ENCODE assay signal across 12 cellular contexts in the genomic region with DNA sequence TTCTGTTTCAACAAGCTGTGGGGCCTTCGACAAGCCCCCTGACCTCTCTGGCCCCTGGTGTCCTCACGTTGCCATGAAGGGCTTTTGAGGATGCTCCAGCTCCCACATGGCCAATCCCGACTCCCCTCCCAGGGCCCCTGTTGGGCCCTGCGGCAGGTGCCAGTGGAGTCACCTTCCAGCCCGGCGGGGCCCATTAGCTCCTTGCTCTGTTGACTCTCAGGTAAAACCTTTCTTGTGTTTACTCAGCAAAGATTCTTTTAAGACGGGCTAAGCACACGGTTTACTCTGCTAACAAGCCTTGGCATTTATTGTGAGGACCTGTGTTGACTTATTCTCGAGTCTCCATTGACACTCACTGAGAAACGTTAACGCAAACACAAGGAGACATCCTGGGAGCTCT. TPM values are rescaled to one million over a fixed set of nuclear protein-coding genes. Genes with fewer than 3 reads are reported as not detected.
DNase-seq lines count a peak whose midpoint lies in the region; ATAC-seq and TF ChIP-seq lines count a peak whose summit lies in the region.
"Had no signal": no experiment of that assay in that cellular context is flagged by ENCODE, and none has a peak within 500 bp of the region (broad histone marks: within the 10 kb centered on the region; RNA-seq: fewer than 3 reads in every experiment).

No MANE protein-coding gene starts in this region.

- H3K27ac Mint-ChIP-seq in central memory CD8-positive, alpha-beta T cell (ENCODE audit: low read depth): peak overlapping the region; percentile 97
- H3K27ac Mint-ChIP-seq: HFFc6 had no signal

- no peaks in the 10 kb centered on the region for H3K27me3 Mint-ChIP-seq in central memory CD8-positive, alpha-beta T cell

- TF ChIP-seq CTCF in prostate gland (IDR thresholded peaks at IDR 0.05): no peak

- WGBS in prostate gland: 37% methylated on average over 9 of the region's 11 CpGs

- H3K27me3 ChIP-seq in prostate gland (replicated peaks; ENCODE audit: insufficient read depth): no peaks in the 10 kb centered on the region
- H3K27me3 ChIP-seq: suprapubic skin had no signal

- intact Hi-C loops in prostate gland (cut with DNase I): loop anchor here (5.0 to 10.0 kb wide), 2 partner anchors 410 to 627 kb away; partner anchors contain the start of gene TLE3

- H3K4me1 ChIP-seq in prostate gland (replicated peaks): peaks cover 11% of the 10 kb centered on the region

- H3K9me3 ChIP-seq in KOPT-K1 (ENCODE audit: insufficient read depth, low read length, poor library complexity, severe bottlenecking) (no peaks in the 10 kb centered on the region), prostate gland (no peaks in the 10 kb centered on the region)
- H3K9me3 ChIP-seq: suprapubic skin had no signal

- H3K4me3 ChIP-seq in prostate gland: no peak overlapping the region
- H3K4me3 ChIP-seq: suprapubic skin had no signal

- peaks cover 26% of the 10 kb centered on the region for H3K4me1 Mint-ChIP-seq in central memory CD8-positive, alpha-beta T cell

- no peaks in the 10 kb centered on the region for H3K9me3 Mint-ChIP-seq in central memory CD8-positive, alpha-beta T cell
- H3K9me3 Mint-ChIP-seq: HFFc6 had no signal

- ATAC-seq in central memory CD8-positive, alpha-beta T cell (replicated peaks; ENCODE audit: extremely low read depth, poor library complexity, severe bottlenecking): no peak

- H3K36me3 ChIP-seq in KOPT-K1 (ENCODE audit: insufficient read depth, low read length) (no peaks in the 10 kb centered on the region), prostate gland (no peaks in the 10 kb centered on the region)
- H3K36me3 ChIP-seq: suprapubic skin had no signal

- DNase-seq in SIG-M5 treated with dmso at 0.1 percent for 504 hours (lab: John Stamatoyannopoulos, UW; ENCODE audit: unreplicated experiment) (peak; percentile 45), SIG-M5 (lab: John Stamatoyannopoulos, UW) (no peak), prostate gland (ENCODE audit: low spot score) (peak; percentile 82), DMS153 treated with DMSO at 0.1 percent for 48 hours (lab: John Stamatoyannopoulos, UW; ENCODE audit: unreplicated experiment) (no peak), caudate nucleus (lab: John Stamatoyannopoulos, UW) (no peak), NOMO-1 (lab: John Stamatoyannopoulos, UW; ENCODE audit: unreplicated experiment in 2 of 2) (no peak)
- DNase-seq in central memory CD8-positive, alpha-beta T cell (ENCODE audit: low spot score in 2 of 2): no peak
- DNase-seq: left cardiac atrium, NCI-H1105 had no signal

- H3K27ac ChIP-seq in KOPT-K1 (ENCODE audit: low read depth, low read length, poor library complexity, severe bottlenecking) (peak overlapping the region; percentile 47), prostate gland (peak overlapping the region; percentile 56 to 70), caudate nucleus (ENCODE audit: low read depth, low read length) (no peak overlapping the region)

- peaks cover 12% of the 10 kb centered on the region for H3K36me3 Mint-ChIP-seq in central memory CD8-positive, alpha-beta T cell (ENCODE audit: insufficient read depth)

- H3K4me3 Mint-ChIP-seq in central memory CD8-positive, alpha-beta T cell: peak overlapping the region; percentile 63
- H3K4me3 Mint-ChIP-seq: HFFc6 had no signal

- no peak for TF ChIP-seq POLR2A in prostate gland (IDR thresholded peaks at IDR 0.05)

RNA-seq across cellular contexts. Expression of gene RPLP1, which starts 15.0 kb away (rescaled TPM):
- 100 to 1,000 TPM; 593 to 930 TPM for total RNA-seq in prostate gland

RNA-seq across cellular contexts. Expression of gene KIF23, which starts 53.5 kb away (rescaled TPM):
- total RNA-seq in prostate gland: 1 to 10 TPM; 2.6 to 7.4 TPM

Comparison
In these comparisons a context has a peak if more than half of its experiments do, and no peak if none do; other contexts are left out.
1. DNase-seq: peak in SIG-M5 treated with dmso at 0.1 percent for 504 hours (single experiment) and prostate gland (single experiment); none in SIG-M5 (single experiment), central memory CD8-positive, alpha-beta T cell (0 of 2), DMS153 treated with DMSO at 0.1 percent for 48 hours (single experiment), caudate nucleus (0 of 61) and NOMO-1 (0 of 2).